In the genomic region with DNA sequence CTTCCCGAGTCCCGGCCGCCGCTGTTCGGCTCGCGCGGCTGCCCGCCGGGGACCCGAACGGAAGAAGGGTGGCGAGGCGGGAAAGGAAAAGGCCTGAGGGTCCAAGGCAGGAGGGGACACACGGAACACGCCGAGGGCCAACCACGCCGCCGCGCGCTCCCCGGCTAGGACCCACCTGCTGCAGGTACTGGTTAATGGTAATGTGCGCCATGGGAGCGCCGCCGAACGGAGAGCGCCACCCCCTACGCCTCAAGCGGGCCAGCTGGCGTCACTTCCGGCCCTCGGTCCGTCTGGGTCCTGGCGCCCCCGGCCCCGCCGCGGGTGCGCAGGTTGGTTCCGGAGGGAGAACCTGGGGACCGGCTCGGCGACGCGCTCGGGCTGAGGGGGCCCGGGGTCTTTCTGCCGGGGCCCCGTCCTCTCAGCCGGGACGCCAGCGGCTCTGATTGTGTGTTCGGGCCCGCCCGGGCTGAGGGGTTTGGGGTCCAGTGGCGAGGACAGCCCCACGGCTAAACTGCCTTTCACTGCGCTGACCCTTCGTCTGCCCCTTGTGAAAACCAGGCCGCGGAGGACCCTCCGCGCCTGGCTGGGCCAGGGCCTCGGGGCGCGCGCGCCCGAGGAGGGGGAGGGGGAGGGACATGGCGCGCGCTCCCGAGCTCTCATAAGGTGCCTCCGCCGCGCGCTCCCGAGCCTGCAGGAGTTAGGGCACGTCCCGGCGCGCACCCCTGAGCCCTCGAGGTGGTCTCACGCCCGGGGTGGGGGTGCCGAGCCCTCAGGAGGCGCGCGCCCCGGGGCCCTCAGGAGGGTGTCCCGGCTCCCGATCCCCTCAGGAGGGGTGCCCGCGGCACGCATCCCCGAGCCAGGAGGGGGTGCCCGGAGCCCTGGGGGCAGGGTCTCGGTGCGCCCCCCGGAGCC, we compare ENCODE assay signal across 1 cellular context.
A peak's percentile ranks its signal among the peaks of the same experiment; 100 is the strongest.
TF ChIP-seq lines count a peak whose summit lies in the region.

A gene (minus strand): TSS at position 246 of the 912 bp plus-strand sequence. CDS start 35 bp downstream, at position 211.

TF ChIP-seq in HepG2, 621 proteins besides CTCF, POLR2A, EP300 and RAD21 (continued from another document and continues in another):
- no peak for TF ChIP-seq ZNF570 (CRISPR knock-in tag; IDR thresholded peaks at IDR 0.05; ENCODE audit: borderline replicate concordance)
- TF ChIP-seq SKI (IDR thresholded peaks at IDR 0.05; ENCODE audit: partially characterized antibody), result peak; percentile 29
- peak; percentile 89 for TF ChIP-seq CREM (IDR thresholded peaks at IDR 0.05)
- TF ChIP-seq CREM (CRISPR knock-in tag; IDR thresholded peaks at IDR 0.05), result peak; percentile 80
- peak; percentile 43; the same call in 1 of the 2 replicates for TF ChIP-seq ZNF776 (CRISPR knock-in tag; IDR thresholded peaks at IDR 0.05)
- TF ChIP-seq, protein P1, sequence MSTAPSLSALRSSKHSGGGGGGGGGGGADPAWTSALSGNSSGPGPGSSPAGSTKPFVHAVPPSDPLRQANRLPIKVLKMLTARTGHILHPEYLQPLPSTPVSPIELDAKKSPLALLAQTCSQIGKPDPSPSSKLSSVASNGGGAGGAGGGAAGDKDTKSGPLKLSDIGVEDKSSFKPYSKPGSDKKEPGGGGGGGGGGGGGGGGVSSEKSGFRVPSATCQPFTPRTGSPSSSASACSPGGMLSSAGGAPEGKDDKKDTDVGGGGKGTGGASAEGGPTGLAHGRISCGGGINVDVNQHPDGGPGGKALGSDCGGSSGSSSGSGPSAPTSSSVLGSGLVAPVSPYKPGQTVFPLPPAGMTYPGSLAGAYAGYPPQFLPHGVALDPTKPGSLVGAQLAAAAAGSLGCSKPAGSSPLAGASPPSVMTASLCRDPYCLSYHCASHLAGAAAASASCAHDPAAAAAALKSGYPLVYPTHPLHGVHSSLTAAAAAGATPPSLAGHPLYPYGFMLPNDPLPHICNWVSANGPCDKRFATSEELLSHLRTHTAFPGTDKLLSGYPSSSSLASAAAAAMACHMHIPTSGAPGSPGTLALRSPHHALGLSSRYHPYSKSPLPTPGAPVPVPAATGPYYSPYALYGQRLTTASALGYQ (CRISPR knock-in tag; IDR thresholded peaks at IDR 0.05), result peak; percentile 90
- peak; percentile 94 for TF ChIP-seq SIN3B (IDR thresholded peaks at IDR 0.05; ENCODE audit: low read length)
- TF ChIP-seq ZNF317 (CRISPR knock-in tag; IDR thresholded peaks at IDR 0.05), result peak; percentile 42; the same call in 1 of the 2 replicates
- TF ChIP-seq, protein P2, sequence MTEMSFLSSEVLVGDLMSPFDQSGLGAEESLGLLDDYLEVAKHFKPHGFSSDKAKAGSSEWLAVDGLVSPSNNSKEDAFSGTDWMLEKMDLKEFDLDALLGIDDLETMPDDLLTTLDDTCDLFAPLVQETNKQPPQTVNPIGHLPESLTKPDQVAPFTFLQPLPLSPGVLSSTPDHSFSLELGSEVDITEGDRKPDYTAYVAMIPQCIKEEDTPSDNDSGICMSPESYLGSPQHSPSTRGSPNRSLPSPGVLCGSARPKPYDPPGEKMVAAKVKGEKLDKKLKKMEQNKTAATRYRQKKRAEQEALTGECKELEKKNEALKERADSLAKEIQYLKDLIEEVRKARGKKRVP (CRISPR knock-in tag; IDR thresholded peaks at IDR 0.05), result no peak
- peak; percentile 90 for TF ChIP-seq KAT7 (CRISPR knock-in tag; IDR thresholded peaks at IDR 0.05; ENCODE audit: borderline replicate concordance)
- TF ChIP-seq ZNF124 (CRISPR knock-in tag; IDR thresholded peaks at IDR 0.05), result peak; percentile 81; the same call in 1 of the 2 replicates
- TF ChIP-seq TCF7L2 (IDR thresholded peaks at IDR 0.05; ENCODE audit: low read depth, low read length), result no peak
- TF ChIP-seq KLF11 (CRISPR knock-in tag; IDR thresholded peaks at IDR 0.05), result 0 out of 2 replicates have a peak, but pooled peaks have one; percentile 39
- TF ChIP-seq NONO (IDR thresholded peaks at IDR 0.05), result no peak
- TF ChIP-seq NONO (CRISPR knock-in tag; conservative IDR thresholded peaks at IDR 0.05), result peak; percentile 93
- peak; percentile 75; the same call in 1 of the 2 replicates for TF ChIP-seq MIER3 (CRISPR knock-in tag; IDR thresholded peaks at IDR 0.05; ENCODE audit: borderline replicate concordance)
- no peak for TF ChIP-seq FLYWCH1 (CRISPR knock-in tag; IDR thresholded peaks at IDR 0.05)
- peak; percentile 43; the same call in 1 of the 2 replicates for TF ChIP-seq ZNF839 (CRISPR knock-in tag; IDR thresholded peaks at IDR 0.05; ENCODE audit: borderline replicate concordance)
- TF ChIP-seq, protein P3, sequence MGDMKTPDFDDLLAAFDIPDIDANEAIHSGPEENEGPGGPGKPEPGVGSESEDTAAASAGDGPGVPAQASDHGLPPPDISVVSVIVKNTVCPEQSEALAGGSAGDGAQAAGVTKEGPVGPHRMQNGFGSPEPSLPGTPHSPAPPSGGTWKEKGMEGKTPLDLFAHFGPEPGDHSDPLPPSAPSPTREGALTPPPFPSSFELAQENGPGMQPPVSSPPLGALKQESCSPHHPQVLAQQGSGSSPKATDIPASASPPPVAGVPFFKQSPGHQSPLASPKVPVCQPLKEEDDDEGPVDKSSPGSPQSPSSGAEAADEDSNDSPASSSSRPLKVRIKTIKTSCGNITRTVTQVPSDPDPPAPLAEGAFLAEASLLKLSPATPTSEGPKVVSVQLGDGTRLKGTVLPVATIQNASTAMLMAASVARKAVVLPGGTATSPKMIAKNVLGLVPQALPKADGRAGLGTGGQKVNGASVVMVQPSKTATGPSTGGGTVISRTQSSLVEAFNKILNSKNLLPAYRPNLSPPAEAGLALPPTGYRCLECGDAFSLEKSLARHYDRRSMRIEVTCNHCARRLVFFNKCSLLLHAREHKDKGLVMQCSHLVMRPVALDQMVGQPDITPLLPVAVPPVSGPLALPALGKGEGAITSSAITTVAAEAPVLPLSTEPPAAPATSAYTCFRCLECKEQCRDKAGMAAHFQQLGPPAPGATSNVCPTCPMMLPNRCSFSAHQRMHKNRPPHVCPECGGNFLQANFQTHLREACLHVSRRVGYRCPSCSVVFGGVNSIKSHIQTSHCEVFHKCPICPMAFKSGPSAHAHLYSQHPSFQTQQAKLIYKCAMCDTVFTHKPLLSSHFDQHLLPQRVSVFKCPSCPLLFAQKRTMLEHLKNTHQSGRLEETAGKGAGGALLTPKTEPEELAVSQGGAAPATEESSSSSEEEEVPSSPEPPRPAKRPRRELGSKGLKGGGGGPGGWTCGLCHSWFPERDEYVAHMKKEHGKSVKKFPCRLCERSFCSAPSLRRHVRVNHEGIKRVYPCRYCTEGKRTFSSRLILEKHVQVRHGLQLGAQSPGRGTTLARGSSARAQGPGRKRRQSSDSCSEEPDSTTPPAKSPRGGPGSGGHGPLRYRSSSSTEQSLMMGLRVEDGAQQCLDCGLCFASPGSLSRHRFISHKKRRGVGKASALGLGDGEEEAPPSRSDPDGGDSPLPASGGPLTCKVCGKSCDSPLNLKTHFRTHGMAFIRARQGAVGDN (CRISPR knock-in tag; IDR thresholded peaks at IDR 0.05), result peak; percentile 96
- 0 out of 2 replicates have a peak, but pooled peaks have one; percentile 36 for TF ChIP-seq MYNN (CRISPR knock-in tag; IDR thresholded peaks at IDR 0.05; ENCODE audit: low read depth)
- peak; percentile 65; the same call in 1 of the 2 replicates for TF ChIP-seq STAT5B (CRISPR knock-in tag; IDR thresholded peaks at IDR 0.05)
- TF ChIP-seq ZNF878 (CRISPR knock-in tag; IDR thresholded peaks at IDR 0.05), result no peak
- TF ChIP-seq EEA1 (CRISPR knock-in tag; IDR thresholded peaks at IDR 0.05; ENCODE audit: borderline replicate concordance), result peak; percentile 1
- peak; percentile 78 for TF ChIP-seq AGO1 (IDR thresholded peaks at IDR 0.05; ENCODE audit: low read depth, low read length, poor library complexity, severe bottlenecking)
- TF ChIP-seq, protein P4, sequence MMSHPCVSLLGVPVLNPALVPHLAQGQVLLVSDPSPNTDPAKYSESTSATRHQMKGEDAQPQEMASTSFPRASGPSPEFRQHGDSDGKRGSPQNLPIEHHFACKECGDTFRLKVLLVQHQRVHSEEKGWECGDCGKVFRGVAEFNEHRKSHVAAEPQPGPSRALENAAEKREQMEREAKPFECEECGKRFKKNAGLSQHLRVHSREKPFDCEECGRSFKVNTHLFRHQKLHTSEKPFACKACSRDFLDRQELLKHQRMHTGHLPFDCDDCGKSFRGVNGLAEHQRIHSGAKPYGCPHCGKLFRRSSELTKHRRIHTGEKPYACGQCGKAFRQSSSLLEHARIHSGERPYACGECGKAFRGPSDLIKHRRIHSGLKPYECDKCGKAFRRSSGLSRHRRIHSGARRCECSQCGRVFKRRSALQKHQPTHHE (CRISPR knock-in tag; IDR thresholded peaks at IDR 0.05; ENCODE audit: borderline replicate concordance), result peak; percentile 78
- peak; percentile 48; the same call in 1 of the 2 replicates for TF ChIP-seq TOE1 (CRISPR knock-in tag; IDR thresholded peaks at IDR 0.05)
- peak; percentile 99 for TF ChIP-seq HDAC1 (CRISPR knock-in tag; IDR thresholded peaks at IDR 0.05)
- TF ChIP-seq, protein P5, sequence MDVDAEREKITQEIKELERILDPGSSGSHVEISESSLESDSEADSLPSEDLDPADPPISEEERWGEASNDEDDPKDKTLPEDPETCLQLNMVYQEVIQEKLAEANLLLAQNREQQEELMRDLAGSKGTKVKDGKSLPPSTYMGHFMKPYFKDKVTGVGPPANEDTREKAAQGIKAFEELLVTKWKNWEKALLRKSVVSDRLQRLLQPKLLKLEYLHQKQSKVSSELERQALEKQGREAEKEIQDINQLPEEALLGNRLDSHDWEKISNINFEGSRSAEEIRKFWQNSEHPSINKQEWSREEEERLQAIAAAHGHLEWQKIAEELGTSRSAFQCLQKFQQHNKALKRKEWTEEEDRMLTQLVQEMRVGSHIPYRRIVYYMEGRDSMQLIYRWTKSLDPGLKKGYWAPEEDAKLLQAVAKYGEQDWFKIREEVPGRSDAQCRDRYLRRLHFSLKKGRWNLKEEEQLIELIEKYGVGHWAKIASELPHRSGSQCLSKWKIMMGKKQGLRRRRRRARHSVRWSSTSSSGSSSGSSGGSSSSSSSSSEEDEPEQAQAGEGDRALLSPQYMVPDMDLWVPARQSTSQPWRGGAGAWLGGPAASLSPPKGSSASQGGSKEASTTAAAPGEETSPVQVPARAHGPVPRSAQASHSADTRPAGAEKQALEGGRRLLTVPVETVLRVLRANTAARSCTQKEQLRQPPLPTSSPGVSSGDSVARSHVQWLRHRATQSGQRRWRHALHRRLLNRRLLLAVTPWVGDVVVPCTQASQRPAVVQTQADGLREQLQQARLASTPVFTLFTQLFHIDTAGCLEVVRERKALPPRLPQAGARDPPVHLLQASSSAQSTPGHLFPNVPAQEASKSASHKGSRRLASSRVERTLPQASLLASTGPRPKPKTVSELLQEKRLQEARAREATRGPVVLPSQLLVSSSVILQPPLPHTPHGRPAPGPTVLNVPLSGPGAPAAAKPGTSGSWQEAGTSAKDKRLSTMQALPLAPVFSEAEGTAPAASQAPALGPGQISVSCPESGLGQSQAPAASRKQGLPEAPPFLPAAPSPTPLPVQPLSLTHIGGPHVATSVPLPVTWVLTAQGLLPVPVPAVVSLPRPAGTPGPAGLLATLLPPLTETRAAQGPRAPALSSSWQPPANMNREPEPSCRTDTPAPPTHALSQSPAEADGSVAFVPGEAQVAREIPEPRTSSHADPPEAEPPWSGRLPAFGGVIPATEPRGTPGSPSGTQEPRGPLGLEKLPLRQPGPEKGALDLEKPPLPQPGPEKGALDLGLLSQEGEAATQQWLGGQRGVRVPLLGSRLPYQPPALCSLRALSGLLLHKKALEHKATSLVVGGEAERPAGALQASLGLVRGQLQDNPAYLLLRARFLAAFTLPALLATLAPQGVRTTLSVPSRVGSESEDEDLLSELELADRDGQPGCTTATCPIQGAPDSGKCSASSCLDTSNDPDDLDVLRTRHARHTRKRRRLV (CRISPR knock-in tag; IDR thresholded peaks at IDR 0.05), result peak; percentile 57; the same call in 1 of the 2 replicates
- peak; percentile 96 for TF ChIP-seq HNRNPLL (IDR thresholded peaks at IDR 0.05; ENCODE audit: low read depth, low read length, poor library complexity, severe bottlenecking)
- no peak for TF ChIP-seq RFX1 (IDR thresholded peaks at IDR 0.05)
- TF ChIP-seq, protein P6, sequence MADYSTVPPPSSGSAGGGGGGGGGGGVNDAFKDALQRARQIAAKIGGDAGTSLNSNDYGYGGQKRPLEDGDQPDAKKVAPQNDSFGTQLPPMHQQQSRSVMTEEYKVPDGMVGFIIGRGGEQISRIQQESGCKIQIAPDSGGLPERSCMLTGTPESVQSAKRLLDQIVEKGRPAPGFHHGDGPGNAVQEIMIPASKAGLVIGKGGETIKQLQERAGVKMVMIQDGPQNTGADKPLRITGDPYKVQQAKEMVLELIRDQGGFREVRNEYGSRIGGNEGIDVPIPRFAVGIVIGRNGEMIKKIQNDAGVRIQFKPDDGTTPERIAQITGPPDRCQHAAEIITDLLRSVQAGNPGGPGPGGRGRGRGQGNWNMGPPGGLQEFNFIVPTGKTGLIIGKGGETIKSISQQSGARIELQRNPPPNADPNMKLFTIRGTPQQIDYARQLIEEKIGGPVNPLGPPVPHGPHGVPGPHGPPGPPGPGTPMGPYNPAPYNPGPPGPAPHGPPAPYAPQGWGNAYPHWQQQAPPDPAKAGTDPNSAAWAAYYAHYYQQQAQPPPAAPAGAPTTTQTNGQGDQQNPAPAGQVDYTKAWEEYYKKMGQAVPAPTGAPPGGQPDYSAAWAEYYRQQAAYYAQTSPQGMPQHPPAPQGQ (CRISPR knock-in tag; IDR thresholded peaks at IDR 0.05; ENCODE audit: borderline replicate concordance), result 0 out of 2 replicates have a peak, but pooled peaks have one; percentile 76
- TF ChIP-seq NPAS2 (CRISPR knock-in tag; IDR thresholded peaks at IDR 0.05; ENCODE audit: borderline replicate concordance), result no peak
- peak; percentile 82; the same call in 1 of the 2 replicates for TF ChIP-seq AKAP8 (CRISPR knock-in tag; IDR thresholded peaks at IDR 0.05)
- TF ChIP-seq, protein P7, sequence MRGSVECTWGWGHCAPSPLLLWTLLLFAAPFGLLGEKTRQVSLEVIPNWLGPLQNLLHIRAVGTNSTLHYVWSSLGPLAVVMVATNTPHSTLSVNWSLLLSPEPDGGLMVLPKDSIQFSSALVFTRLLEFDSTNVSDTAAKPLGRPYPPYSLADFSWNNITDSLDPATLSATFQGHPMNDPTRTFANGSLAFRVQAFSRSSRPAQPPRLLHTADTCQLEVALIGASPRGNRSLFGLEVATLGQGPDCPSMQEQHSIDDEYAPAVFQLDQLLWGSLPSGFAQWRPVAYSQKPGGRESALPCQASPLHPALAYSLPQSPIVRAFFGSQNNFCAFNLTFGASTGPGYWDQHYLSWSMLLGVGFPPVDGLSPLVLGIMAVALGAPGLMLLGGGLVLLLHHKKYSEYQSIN (CRISPR knock-in tag; IDR thresholded peaks at IDR 0.05; ENCODE audit: borderline replicate concordance), result no peak; the same call in 1 of the 2 replicates
